In genomic region chr13:37149380-37149779, GRCh38 we compare ENCODE assay signal across 31 cellular contexts. TPM values are rescaled to one million over a fixed set of nuclear protein-coding genes. Genes with fewer than 3 reads are reported as not detected.
"Had no signal": no experiment of that assay in that cellular context is flagged by ENCODE, and none has a peak within 500 bp of the region (broad histone marks: within the 10 kb centered on the region; RNA-seq: fewer than 3 reads in every experiment).

No MANE protein-coding gene starts in this region.

- DNase-seq: activated CD4-positive, alpha-beta memory T cell treated with anti-CD3 and anti-CD28 coated beads, Interleukin-2, amount 10 ng/mL, durations not matched to agents 7 days and 5 days; activated CD4-positive, alpha-beta T cell treated with anti-CD3 and anti-CD28 coated beads for 1 hour; activated CD4-positive, alpha-beta T cell treated with anti-CD3 and anti-CD28 coated beads for 4 hours; activated CD4-positive, alpha-beta T cell treated with anti-CD3 and anti-CD28 coated beads, Interleukin-2, amount 10 ng/mL, durations not matched to agents 7 days and 5 days; activated CD4-positive, alpha-beta T cell treated with anti-CD3 and anti-CD28 coated beads, Interleukin-2, amount 50 U/mL, for 4 hours; activated CD8-positive, alpha-beta memory T cell treated with anti-CD3 and anti-CD28 coated beads, Interleukin-2, amount 50 U/mL, for 48 hours; activated gamma-delta T cell; activated naive CD4-positive, alpha-beta T cell; activated naive CD4-positive, alpha-beta T cell treated with anti-CD3 and anti-CD28 coated beads, Interleukin-2, amount 50 U/mL, for 16 hours; activated T-cell treated with anti-CD3 and anti-CD28 coated beads for 4 hours; activated T-cell treated with anti-CD3 and anti-CD28 coated beads, Interleukin-2, amount 50 U/mL, for 24 hours; activated T-cell treated with anti-CD3 and anti-CD28 coated beads, Interleukin-2, amount 50 U/mL, for 72 hours; amniotic stem cell; anterior cingulate cortex; body of pancreas; caudate nucleus; cortex of kidney; dermis blood vessel endothelial cell; effector CD4-positive, alpha-beta T cell; effector memory CD8-positive, alpha-beta T cell; erythroblast; foreskin keratinocyte; gastrocnemius medialis; glutamatergic neuron; heart left ventricle; T-helper 2 cell had no signal

- H3K4me1 Mint-ChIP-seq: activated CD4-positive, alpha-beta memory T cell treated with anti-CD3 and anti-CD28 coated beads, Interleukin-2, amount 10 ng/mL, durations not matched to agents 7 days and 5 days; activated CD4-positive, alpha-beta T cell treated with anti-CD3 and anti-CD28 coated beads, Interleukin-2, amount 10 ng/mL, durations not matched to agents 7 days and 5 days had no signal

- H3K9me3 Mint-ChIP-seq: activated CD4-positive, alpha-beta memory T cell treated with anti-CD3 and anti-CD28 coated beads, Interleukin-2, amount 10 ng/mL, durations not matched to agents 7 days and 5 days; activated CD4-positive, alpha-beta T cell treated with anti-CD3 and anti-CD28 coated beads, Interleukin-2, amount 10 ng/mL, durations not matched to agents 7 days and 5 days; activated T-cell treated with anti-CD3 and anti-CD28 coated beads, Interleukin-2, amount 50 U/mL, for 24 hours had no signal

- H3K4me3 ChIP-seq: body of pancreas, esophagus muscularis mucosa, gastrocnemius medialis, heart left ventricle had no signal

- H3K36me3 ChIP-seq: esophagus muscularis mucosa, gastrocnemius medialis, heart left ventricle had no signal

- H3K4me1 ChIP-seq: body of pancreas, esophagus muscularis mucosa, foreskin keratinocyte, gastrocnemius medialis had no signal

- H3K27me3 Mint-ChIP-seq: activated CD4-positive, alpha-beta memory T cell treated with anti-CD3 and anti-CD28 coated beads, Interleukin-2, amount 10 ng/mL, durations not matched to agents 7 days and 5 days; activated CD4-positive, alpha-beta T cell treated with anti-CD3 and anti-CD28 coated beads, Interleukin-2, amount 10 ng/mL, durations not matched to agents 7 days and 5 days; activated T-cell treated with anti-CD3 and anti-CD28 coated beads, Interleukin-2, amount 50 U/mL, for 24 hours; effector memory CD8-positive, alpha-beta T cell had no signal

- H3K27ac ChIP-seq: body of pancreas, esophagus muscularis mucosa, foreskin keratinocyte, gastrocnemius medialis, heart left ventricle had no signal

- H3K27ac Mint-ChIP-seq: activated CD4-positive, alpha-beta memory T cell treated with anti-CD3 and anti-CD28 coated beads, Interleukin-2, amount 10 ng/mL, durations not matched to agents 7 days and 5 days; activated CD4-positive, alpha-beta T cell treated with anti-CD3 and anti-CD28 coated beads, Interleukin-2, amount 10 ng/mL, durations not matched to agents 7 days and 5 days; activated naive CD8-positive, alpha-beta T cell; activated T-cell treated with anti-CD3 and anti-CD28 coated beads, Interleukin-2, amount 50 U/mL, for 24 hours; activated T-cell treated with anti-CD3 and anti-CD28 coated beads, Interleukin-2, amount 50 U/mL, for 72 hours; effector memory CD8-positive, alpha-beta T cell had no signal

- H3K9me3 ChIP-seq: body of pancreas, esophagus muscularis mucosa, gastrocnemius medialis, heart left ventricle had no signal

- H3K36me3 Mint-ChIP-seq: activated naive CD8-positive, alpha-beta T cell had no signal

- H3K4me3 Mint-ChIP-seq: activated CD4-positive, alpha-beta memory T cell treated with anti-CD3 and anti-CD28 coated beads, Interleukin-2, amount 10 ng/mL, durations not matched to agents 7 days and 5 days; activated CD4-positive, alpha-beta T cell treated with anti-CD3 and anti-CD28 coated beads, Interleukin-2, amount 10 ng/mL, durations not matched to agents 7 days and 5 days; activated naive CD8-positive, alpha-beta T cell; activated T-cell treated with anti-CD3 and anti-CD28 coated beads, Interleukin-2, amount 50 U/mL, for 24 hours; activated T-cell treated with anti-CD3 and anti-CD28 coated beads, Interleukin-2, amount 50 U/mL, for 72 hours; effector memory CD8-positive, alpha-beta T cell had no signal

- ATAC-seq: activated T-cell treated with anti-CD3 and anti-CD28 coated beads, Interleukin-2, amount 50 U/mL, for 72 hours; body of pancreas; effector memory CD8-positive, alpha-beta T cell; foreskin keratinocyte; gastrocnemius medialis; heart left ventricle had no signal

- H3K27me3 ChIP-seq: body of pancreas, esophagus muscularis mucosa, foreskin keratinocyte, gastrocnemius medialis, heart left ventricle had no signal

RNA-seq across cellular contexts. Expression of gene CSNK1A1L, which starts 43.9 kb away (rescaled TPM):
- total RNA-seq: activated CD4-positive, alpha-beta memory T cell treated with anti-CD3 and anti-CD28 coated beads, Interleukin-2, amount 10 ng/mL, durations not matched to agents 7 days and 5 days; activated CD4-positive, alpha-beta T cell treated with anti-CD3 and anti-CD28 coated beads, Interleukin-2, amount 10 ng/mL, durations not matched to agents 7 days and 5 days; activated T-cell treated with anti-CD3 and anti-CD28 coated beads, Interleukin-2, amount 50 U/mL, for 72 hours; body of pancreas; chondrocyte; dermis blood vessel endothelial cell; esophagus muscularis mucosa; foreskin keratinocyte; gastrocnemius medialis; heart left ventricle; T-helper 1 cell treated with Interleukin-12 subunit alpha and Interleukin-12 subunit beta and Interleukin-4 antibody, amounts not matched to agents 30 ng/mL and 1 ng/mL, for 36 hours had no signal
- polyA plus RNA-seq: adipose tissue, foreskin keratinocyte, heart left ventricle had no signal
